8 cellular contexts compared by ENCODE assay signal in genomic region chr5:172932313-172933017, GRCh38.
DNase-seq lines count a peak whose midpoint lies in the region; ATAC-seq, FAIRE-seq and TF ChIP-seq lines count a peak whose summit lies in the region.

No MANE protein-coding gene starts in this region.

- DNase-seq in HEK293T (ENCODE audit: extremely low spot score) (peak; percentile 89), NCI-H2171 treated with DMSO at 0.1 percent for 48 hours (lab: John Stamatoyannopoulos, UW) (peak; percentile 35), dedifferentiated amniotic fluid mesenchymal stem cell (ENCODE audit: extremely low spot score) (peak; percentile 35), medulla oblongata (ENCODE audit: extremely low spot score) (peak; percentile 64)
- peak; percentile 65 to 68 for DNase-seq in activated CD4-positive, alpha-beta T cell treated with anti-CD3 and anti-CD28 coated beads, Interleukin-2, amount 50 U/mL, for 4 hours
- peak; percentile 25 for DNase-seq in stimulated activated CD8-positive, alpha-beta memory T cell treated with anti-CD3 and anti-CD28 coated beads, Interleukin-12 subunit alpha, Interleukin-12 subunit beta, amount 100 ng/mL, for 24 hours (ENCODE audit: extremely low read depth)

- POLR2A ChIA-PET in HEK293T (lab: Yijun Ruan, JAX), result interaction anchor here (0.7 to 2.7 kb wide), 4 partner anchors 26 to 161 kb away, joined by 3 to 11 read pairs (median 6); partner anchors contain the start of genes ATP6V0E1, DUSP1 and RPL26L1

- ATAC-seq in HG03565 (IDR thresholded peaks at IDR 0.05; ENCODE audit: unreplicated experiment), result no peak

- FAIRE-seq in G401.6 (lab: Jason Lieb, UNC), result peak; percentile 6

- CTCF ChIA-PET in HEK293T (lab: Yijun Ruan, JAX), result interaction anchor here (0.5 to 5.1 kb wide), 11 partner anchors 10 to 343 kb away, joined by 3 to 61 read pairs (median 3); no protein-coding TSS in a partner anchor

TF ChIP-seq in HEK293T, 16 proteins besides CTCF, POLR2A, EP300 and RAD21:
- TF ChIP-seq NFRKB (IDR thresholded peaks at IDR 0.05) (no peak), CTBP1 (IDR thresholded peaks at IDR 0.05; ENCODE audit: borderline replicate concordance) (no peak), SUZ12 (IDR thresholded peaks at IDR 0.05) (no peak), FOXA1 (IDR thresholded peaks at IDR 0.05) (no peak), L3MBTL2 (conservative IDR thresholded peaks at IDR 0.05) (no peak), BHLHE40 (IDR thresholded peaks at IDR 0.05; ENCODE audit: borderline replicate concordance) (no peak), ELF4 (IDR thresholded peaks at IDR 0.05) (no peak), SP1 (IDR thresholded peaks at IDR 0.05) (no peak), HDGF (IDR thresholded peaks at IDR 0.05; ENCODE audit: borderline replicate concordance) (no peak), ZNF384 (IDR thresholded peaks at IDR 0.05) (no peak), TARDBP (IDR thresholded peaks at IDR 0.05) (no peak), FOXM1 (IDR thresholded peaks at IDR 0.05; ENCODE audit: borderline replicate concordance) (no peak), PKNOX1 (IDR thresholded peaks at IDR 0.05) (no peak), FOXK2 (IDR thresholded peaks at IDR 0.05) (no peak), ARNT (IDR thresholded peaks at IDR 0.05) (no peak), LEF1 (IDR thresholded peaks at IDR 0.05; ENCODE audit: borderline replicate concordance) (no peak)

Comparison
In these comparisons a context has a peak if more than half of its experiments do, and no peak if none do; other contexts are left out.
1. DNase-seq: peak in every context shown above with its lines; median percentile 89 in HEK293T; 66 in activated CD4-positive, alpha-beta T cell treated with anti-CD3 and anti-CD28 coated beads, Interleukin-2, amount 50 U/mL, for 4 hours; 64 in medulla oblongata; 35 in NCI-H2171 treated with DMSO at 0.1 percent for 48 hours; 35 in dedifferentiated amniotic fluid mesenchymal stem cell; 25 in stimulated activated CD8-positive, alpha-beta memory T cell treated with anti-CD3 and anti-CD28 coated beads, Interleukin-12 subunit alpha, Interleukin-12 subunit beta, amount 100 ng/mL, for 24 hours.